Comparison of ENCODE assay signal across 11 cellular contexts in genomic region chr9:114207034-114207815, GRCh38. TPM values are rescaled to one million over a fixed set of nuclear protein-coding genes. Genes with fewer than 3 reads are reported as not detected.
DNase-seq lines count a peak whose midpoint lies in the region; ATAC-seq and TF ChIP-seq lines count a peak whose summit lies in the region.
"Had no signal": no experiment of that assay in that cellular context is flagged by ENCODE, and none has a peak within 500 bp of the region (broad histone marks: within the 10 kb centered on the region; RNA-seq: fewer than 3 reads in every experiment).

No MANE protein-coding gene starts in this region.

- peaks cover 9% of the 10 kb centered on the region for H3K4me1 Mint-ChIP-seq in WTC11
- H3K4me1 Mint-ChIP-seq: memory B cell had no signal

- H3K9me3 ChIP-seq in left ventricle myocardium inferior (replicated peaks) = no peaks in the 10 kb centered on the region
- H3K9me3 ChIP-seq in sigmoid colon = no peaks in the 10 kb centered on the region
- H3K9me3 ChIP-seq: SJSA1 had no signal

- intact Hi-C loops in left ventricle myocardium inferior (cut with micrococcal nuclease) = no loop called here
- intact Hi-C loops in sigmoid colon (cut with DNase I) = loop anchor here (5.0 kb wide), 1 partner anchor 50 kb away; the partner anchor contains the start of gene COL27A1

- H3K4me3 ChIP-seq in H7 (ENCODE audit: insufficient read depth, low read depth, low read length) (no peak overlapping the region), left ventricle myocardium inferior (no peak overlapping the region), sigmoid colon (no peak overlapping the region)
- H3K4me3 ChIP-seq: SJSA1 had no signal

- TF ChIP-seq POLR2A in sigmoid colon (IDR thresholded peaks at IDR 0.05) = no peak

- CTCF ChIA-PET in WTC11 (lab: Charles Lee) = interaction anchor here (0.8 to 2.9 kb wide), 3 partner anchors 32 to 125 kb away, joined by 3 to 16 read pairs (median 8); no protein-coding TSS in a partner anchor

- POLR2A ChIA-PET in WTC11 (lab: Charles Lee) = interaction anchor here (0.6 kb wide), 1 partner anchor 198 kb away, joined by 4 read pairs; no protein-coding TSS in a partner anchor

- H3K27me3 Mint-ChIP-seq in WTC11 (ENCODE audit: low read depth) = no peaks in the 10 kb centered on the region

- peaks cover 8% of the 10 kb centered on the region for H3K36me3 Mint-ChIP-seq in WTC11
- H3K36me3 Mint-ChIP-seq: memory B cell had no signal

- ATAC-seq in WTC11 = no peak; the same call in 1 of the 2 replicates

- H3K4me3 Mint-ChIP-seq in WTC11 = no peak overlapping the region
- H3K4me3 Mint-ChIP-seq: memory B cell had no signal

- no peaks in the 10 kb centered on the region for H3K9me3 Mint-ChIP-seq in WTC11
- H3K9me3 Mint-ChIP-seq: memory B cell had no signal

- no peak for TF ChIP-seq CTCF in left ventricle myocardium inferior (IDR thresholded peaks at IDR 0.05; ENCODE audit: borderline replicate concordance)
- TF ChIP-seq CTCF in sigmoid colon (IDR thresholded peaks at IDR 0.05) = no peak
- no peak for TF ChIP-seq CTCF in WTC11 (IDR thresholded peaks at IDR 0.05)

- H3K27ac ChIP-seq in left ventricle myocardium inferior (replicated peaks) (peak overlapping the region; percentile 88), sigmoid colon (peak overlapping the region in 1 of 4 donors; percentile 18)
- H3K27ac ChIP-seq: SJSA1 had no signal

- TF ChIP-seq EP300 in sigmoid colon (IDR thresholded peaks at IDR 0.05) = no peak

- H3K4me1 ChIP-seq in left ventricle myocardium inferior = peaks cover 67% of the 10 kb centered on the region
- peaks cover 0 to 31% (median 21%) of the 10 kb centered on the region in 4 donors for H3K4me1 ChIP-seq in sigmoid colon

- peak; percentile 80 for DNase-seq in H7
- DNase-seq in astrocyte of the hippocampus (ENCODE audit: low read depth, low spot score) = peak; percentile 62
- peak; percentile 76 for DNase-seq in left ventricle myocardium inferior
- DNase-seq in sigmoid colon = peak; percentile 79
- DNase-seq in SW 1271 (lab: John Stamatoyannopoulos, UW) = no peak
- no peak for DNase-seq in NCI-H774 (lab: John Stamatoyannopoulos, UW)
- no peak for DNase-seq in WTC11 (ENCODE audit: low spot score)
- DNase-seq in GOT3 (lab: John Stamatoyannopoulos, UW) = no peak
- DNase-seq: NCI-H1092 treated with DMSO at 0.1 percent for 48 hours had no signal

- H3K36me3 ChIP-seq in H7 (replicated peaks; ENCODE audit: control insufficient read depth, insufficient read depth, low read length) = no peaks in the 10 kb centered on the region; the same call in 1 of the 2 replicates
- H3K36me3 ChIP-seq in left ventricle myocardium inferior = no peaks in the 10 kb centered on the region
- no peaks in the 10 kb centered on the region for H3K36me3 ChIP-seq in sigmoid colon
- H3K36me3 ChIP-seq: SJSA1 had no signal

- WGBS in sigmoid colon, 2 donors = 73 to 84% methylated on average over 9 of the region's 9 CpGs

- H3K27me3 ChIP-seq in H7 (ENCODE audit: control insufficient read depth, insufficient read depth, low read length) = no peaks in the 10 kb centered on the region
- H3K27me3 ChIP-seq in left ventricle myocardium inferior (ENCODE audit: low read depth) = no peaks in the 10 kb centered on the region
- H3K27me3 ChIP-seq in sigmoid colon = no peaks in the 10 kb centered on the region
- H3K27me3 ChIP-seq: SJSA1 had no signal

- no peak overlapping the region for H3K27ac Mint-ChIP-seq in WTC11
- H3K27ac Mint-ChIP-seq: memory B cell had no signal

TF ChIP-seq in WTC11, 78 proteins besides CTCF, POLR2A, EP300 and RAD21:
- TF ChIP-seq GTF2I (CRISPR knock-in tag; conservative IDR thresholded peaks at IDR 0.05) (no peak), SOX15 (CRISPR knock-in tag; IDR thresholded peaks at IDR 0.05) (no peak), ZNF671 (CRISPR knock-in tag; IDR thresholded peaks at IDR 0.05) (no peak), GRHL2 (CRISPR knock-in tag; IDR thresholded peaks at IDR 0.05; ENCODE audit: insufficient replicate concordance, severe bottlenecking) (no peak), TCF7 (CRISPR knock-in tag; IDR thresholded peaks at IDR 0.05; ENCODE audit: low read depth) (no peak), ATF6 (CRISPR knock-in tag; IDR thresholded peaks at IDR 0.05) (no peak), ZNF423 (CRISPR knock-in tag; IDR thresholded peaks at IDR 0.05) (no peak), KAT7 (CRISPR knock-in tag; IDR thresholded peaks at IDR 0.05; ENCODE audit: borderline replicate concordance) (no peak), SMAD3 (CRISPR knock-in tag; IDR thresholded peaks at IDR 0.05; ENCODE audit: borderline replicate concordance) (no peak), CREM (CRISPR knock-in tag; IDR thresholded peaks at IDR 0.05) (no peak), ZNF317 (CRISPR knock-in tag; IDR thresholded peaks at IDR 0.05; ENCODE audit: borderline replicate concordance, low read depth) (no peak), NR3C1 (CRISPR knock-in tag; conservative IDR thresholded peaks at IDR 0.05; ENCODE audit: low read depth) (no peak), CREB1 (CRISPR knock-in tag; IDR thresholded peaks at IDR 0.05) (no peak), ESRRA (CRISPR knock-in tag; IDR thresholded peaks at IDR 0.05; ENCODE audit: borderline replicate concordance) (no peak), TP53 (CRISPR knock-in tag; IDR thresholded peaks at IDR 0.05) (no peak)
- TF ChIP-seq, protein P1, sequence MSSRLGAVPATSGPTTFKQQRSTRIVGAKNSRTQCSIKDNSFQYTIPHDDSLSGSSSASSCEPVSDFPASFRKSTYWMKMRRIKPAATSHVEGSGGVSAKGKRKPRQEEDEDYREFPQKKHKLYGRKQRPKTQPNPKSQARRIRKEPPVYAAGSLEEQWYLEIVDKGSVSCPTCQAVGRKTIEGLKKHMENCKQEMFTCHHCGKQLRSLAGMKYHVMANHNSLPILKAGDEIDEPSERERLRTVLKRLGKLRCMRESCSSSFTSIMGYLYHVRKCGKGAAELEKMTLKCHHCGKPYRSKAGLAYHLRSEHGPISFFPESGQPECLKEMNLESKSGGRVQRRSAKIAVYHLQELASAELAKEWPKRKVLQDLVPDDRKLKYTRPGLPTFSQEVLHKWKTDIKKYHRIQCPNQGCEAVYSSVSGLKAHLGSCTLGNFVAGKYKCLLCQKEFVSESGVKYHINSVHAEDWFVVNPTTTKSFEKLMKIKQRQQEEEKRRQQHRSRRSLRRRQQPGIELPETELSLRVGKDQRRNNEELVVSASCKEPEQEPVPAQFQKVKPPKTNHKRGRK (CRISPR knock-in tag; IDR thresholded peaks at IDR 0.05; ENCODE audit: borderline replicate concordance) = no peak
- TF ChIP-seq, protein P2, sequence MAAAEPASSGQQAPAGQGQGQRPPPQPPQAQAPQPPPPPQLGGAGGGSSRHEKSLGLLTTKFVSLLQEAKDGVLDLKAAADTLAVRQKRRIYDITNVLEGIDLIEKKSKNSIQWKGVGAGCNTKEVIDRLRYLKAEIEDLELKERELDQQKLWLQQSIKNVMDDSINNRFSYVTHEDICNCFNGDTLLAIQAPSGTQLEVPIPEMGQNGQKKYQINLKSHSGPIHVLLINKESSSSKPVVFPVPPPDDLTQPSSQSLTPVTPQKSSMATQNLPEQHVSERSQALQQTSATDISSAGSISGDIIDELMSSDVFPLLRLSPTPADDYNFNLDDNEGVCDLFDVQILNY (CRISPR knock-in tag; IDR thresholded peaks at IDR 0.05) = no peak
- TF ChIP-seq, protein P3, sequence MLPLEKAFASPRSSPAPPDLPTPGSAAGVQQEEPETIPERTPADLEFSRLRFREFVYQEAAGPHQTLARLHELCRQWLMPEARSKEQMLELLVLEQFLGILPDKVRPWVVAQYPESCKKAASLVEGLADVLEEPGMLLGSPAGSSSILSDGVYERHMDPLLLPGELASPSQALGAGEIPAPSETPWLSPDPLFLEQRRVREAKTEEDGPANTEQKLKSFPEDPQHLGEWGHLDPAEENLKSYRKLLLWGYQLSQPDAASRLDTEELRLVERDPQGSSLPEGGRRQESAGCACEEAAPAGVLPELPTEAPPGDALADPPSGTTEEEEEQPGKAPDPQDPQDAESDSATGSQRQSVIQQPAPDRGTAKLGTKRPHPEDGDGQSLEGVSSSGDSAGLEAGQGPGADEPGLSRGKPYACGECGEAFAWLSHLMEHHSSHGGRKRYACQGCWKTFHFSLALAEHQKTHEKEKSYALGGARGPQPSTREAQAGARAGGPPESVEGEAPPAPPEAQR (CRISPR knock-in tag; IDR thresholded peaks at IDR 0.05) = no peak
- TF ChIP-seq, protein P4, sequence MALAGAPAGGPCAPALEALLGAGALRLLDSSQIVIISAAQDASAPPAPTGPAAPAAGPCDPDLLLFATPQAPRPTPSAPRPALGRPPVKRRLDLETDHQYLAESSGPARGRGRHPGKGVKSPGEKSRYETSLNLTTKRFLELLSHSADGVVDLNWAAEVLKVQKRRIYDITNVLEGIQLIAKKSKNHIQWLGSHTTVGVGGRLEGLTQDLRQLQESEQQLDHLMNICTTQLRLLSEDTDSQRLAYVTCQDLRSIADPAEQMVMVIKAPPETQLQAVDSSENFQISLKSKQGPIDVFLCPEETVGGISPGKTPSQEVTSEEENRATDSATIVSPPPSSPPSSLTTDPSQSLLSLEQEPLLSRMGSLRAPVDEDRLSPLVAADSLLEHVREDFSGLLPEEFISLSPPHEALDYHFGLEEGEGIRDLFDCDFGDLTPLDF (CRISPR knock-in tag; IDR thresholded peaks at IDR 0.05) = no peak

RNA-seq across cellular contexts. Expression of gene COL27A1, which starts 51.9 kb away (rescaled TPM):
- total RNA-seq in H7 (2014; rRNA removed; shearing (Covaris generic)) = 10.5 and 10.8 TPM in 2 replicates
- total RNA-seq in left ventricle myocardium inferior = 6.4 TPM
- 10 to 100 TPM in 1 of 4 donors, 1 to 10 TPM in 3; 2.0 to 13.3 (median 7.1) TPM for total RNA-seq in sigmoid colon
- polyA plus RNA-seq in sigmoid colon = 1 to 10 TPM; 1.4 to 5.5 (median 1.8) TPM
- total RNA-seq in WTC11 (2021) = 34.5 to 47.5 TPM (median 36.9 TPM) in 3 replicates

Comparison
In these comparisons a context has a peak if more than half of its experiments do, and no peak if none do; other contexts are left out.
1. DNase-seq: peak in H7 (single experiment), astrocyte of the hippocampus (single experiment), left ventricle myocardium inferior (single experiment) and sigmoid colon (single experiment); none in SW 1271 (0 of 2), NCI-H774 (single experiment), WTC11 (single experiment) and GOT3 (single experiment).